In the genomic region with DNA sequence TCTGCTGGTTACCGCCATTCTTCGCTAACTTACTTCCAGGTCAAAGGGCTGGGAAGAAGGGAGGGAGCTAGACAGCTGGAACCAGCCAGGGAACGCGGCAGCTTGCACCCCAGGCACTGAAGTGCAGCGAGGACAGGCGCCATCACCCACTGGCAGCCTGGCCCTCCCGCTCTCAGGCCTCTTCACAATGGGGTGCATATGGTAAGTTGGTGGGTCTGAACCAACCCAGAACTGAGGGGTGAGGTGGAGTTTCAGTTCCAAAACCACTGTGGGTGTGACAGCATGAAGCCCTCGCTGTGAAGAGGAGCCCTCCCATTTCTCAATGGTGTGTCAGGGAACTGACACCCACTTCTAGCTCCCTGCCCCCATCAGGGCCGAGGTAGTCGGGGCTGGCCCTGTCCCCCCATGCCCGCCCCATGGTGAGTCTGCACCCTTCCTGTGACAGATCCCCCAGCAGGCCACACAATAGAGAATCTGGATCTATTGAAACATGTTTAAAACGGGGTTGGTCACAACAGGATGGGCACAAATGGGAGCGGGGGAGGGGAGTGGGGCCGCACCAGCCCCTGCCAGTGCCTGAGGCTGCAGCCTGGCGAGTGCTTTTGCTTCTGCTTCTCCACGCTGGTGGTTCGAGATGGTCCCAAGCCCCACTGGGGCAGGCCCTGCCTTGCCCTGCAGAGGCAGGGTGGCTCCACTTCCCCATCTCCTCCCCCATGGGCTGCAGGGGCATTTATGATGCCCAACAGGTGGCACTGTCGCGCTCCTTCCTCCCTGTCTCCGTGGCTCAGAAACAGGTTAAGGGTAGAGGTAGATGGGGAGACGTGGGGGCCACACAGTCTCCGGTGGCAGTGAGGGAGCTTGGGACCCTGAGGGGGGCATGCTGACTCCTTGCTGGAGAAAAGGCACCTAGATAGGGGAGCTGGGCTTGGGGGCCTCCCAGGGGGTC, we compare ENCODE assay signal across 1 cellular context.
A peak's percentile ranks its signal among the peaks of the same experiment; 100 is the strongest.
TF ChIP-seq lines count a peak whose summit lies in the region.

No MANE protein-coding gene starts in this region.

TF ChIP-seq in HepG2, 621 proteins besides CTCF, POLR2A, EP300 and RAD21 (continued from another document and continues in another):
- TF ChIP-seq, protein P1, sequence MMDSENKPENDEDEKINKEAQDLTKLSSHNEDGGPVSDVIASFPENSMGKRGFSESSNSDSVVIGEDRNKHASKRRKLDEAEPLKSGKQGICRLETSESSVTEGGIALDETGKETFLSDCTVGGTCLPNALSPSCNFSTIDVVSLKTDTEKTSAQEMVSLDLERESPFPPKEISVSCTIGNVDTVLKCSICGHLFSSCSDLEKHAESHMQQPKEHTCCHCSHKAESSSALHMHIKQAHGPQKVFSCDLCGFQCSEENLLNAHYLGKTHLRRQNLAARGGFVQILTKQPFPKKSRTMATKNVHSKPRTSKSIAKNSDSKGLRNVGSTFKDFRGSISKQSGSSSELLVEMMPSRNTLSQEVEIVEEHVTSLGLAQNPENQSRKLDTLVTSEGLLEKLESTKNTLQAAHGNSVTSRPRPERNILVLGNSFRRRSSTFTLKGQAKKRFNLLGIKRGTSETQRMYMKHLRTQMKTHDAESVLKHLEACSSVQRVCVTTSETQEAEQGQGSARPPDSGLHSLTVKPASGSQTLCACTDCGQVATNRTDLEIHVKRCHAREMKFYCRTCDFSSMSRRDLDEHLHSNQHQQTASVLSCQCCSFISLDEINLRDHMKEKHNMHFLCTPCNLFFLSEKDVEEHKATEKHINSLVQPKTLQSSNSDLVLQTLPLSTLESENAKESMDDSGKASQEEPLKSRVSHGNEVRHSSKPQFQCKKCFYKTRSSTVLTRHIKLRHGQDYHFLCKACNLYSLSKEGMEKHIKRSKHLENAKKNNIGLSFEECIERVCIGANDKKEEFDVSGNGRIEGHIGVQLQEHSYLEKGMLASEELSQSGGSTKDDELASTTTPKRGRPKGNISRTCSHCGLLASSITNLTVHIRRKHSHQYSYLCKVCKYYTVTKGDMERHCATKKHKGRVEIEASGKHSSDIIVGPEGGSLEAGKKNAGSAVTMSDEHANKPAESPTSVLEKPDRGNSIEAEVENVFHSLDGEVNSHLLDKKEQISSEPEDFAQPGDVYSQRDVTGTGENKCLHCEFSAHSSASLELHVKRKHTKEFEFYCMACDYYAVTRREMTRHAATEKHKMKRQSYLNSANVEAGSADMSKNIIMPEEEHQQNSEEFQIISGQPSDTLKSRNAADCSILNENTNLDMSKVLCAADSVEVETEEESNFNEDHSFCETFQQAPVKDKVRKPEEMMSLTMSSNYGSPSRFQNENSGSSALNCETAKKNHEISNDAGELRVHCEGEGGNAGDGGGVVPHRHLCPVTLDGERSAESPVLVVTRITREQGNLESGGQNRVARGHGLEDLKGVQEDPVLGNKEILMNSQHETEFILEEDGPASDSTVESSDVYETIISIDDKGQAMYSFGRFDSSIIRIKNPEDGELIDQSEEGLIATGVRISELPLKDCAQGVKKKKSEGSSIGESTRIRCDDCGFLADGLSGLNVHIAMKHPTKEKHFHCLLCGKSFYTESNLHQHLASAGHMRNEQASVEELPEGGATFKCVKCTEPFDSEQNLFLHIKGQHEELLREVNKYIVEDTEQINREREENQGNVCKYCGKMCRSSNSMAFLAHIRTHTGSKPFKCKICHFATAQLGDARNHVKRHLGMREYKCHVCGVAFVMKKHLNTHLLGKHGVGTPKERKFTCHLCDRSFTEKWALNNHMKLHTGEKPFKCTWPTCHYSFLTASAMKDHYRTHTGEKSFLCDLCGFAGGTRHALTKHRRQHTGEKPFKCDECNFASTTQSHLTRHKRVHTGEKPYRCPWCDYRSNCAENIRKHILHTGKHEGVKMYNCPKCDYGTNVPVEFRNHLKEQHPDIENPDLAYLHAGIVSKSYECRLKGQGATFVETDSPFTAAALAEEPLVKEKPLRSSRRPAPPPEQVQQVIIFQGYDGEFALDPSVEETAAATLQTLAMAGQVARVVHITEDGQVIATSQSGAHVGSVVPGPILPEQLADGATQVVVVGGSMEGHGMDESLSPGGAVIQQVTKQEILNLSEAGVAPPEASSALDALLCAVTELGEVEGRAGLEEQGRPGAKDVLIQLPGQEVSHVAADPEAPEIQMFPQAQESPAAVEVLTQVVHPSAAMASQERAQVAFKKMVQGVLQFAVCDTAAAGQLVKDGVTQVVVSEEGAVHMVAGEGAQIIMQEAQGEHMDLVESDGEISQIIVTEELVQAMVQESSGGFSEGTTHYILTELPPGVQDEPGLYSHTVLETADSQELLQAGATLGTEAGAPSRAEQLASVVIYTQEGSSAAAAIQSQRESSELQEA (CRISPR knock-in tag; IDR thresholded peaks at IDR 0.05; ENCODE audit: not compliant biosample characterization), result no peak
- TF ChIP-seq PAF1 (CRISPR knock-in tag; IDR thresholded peaks at IDR 0.05), result peak; percentile 70; the same call in 1 of the 2 replicates
- no peak for TF ChIP-seq PHB2 (IDR thresholded peaks at IDR 0.05; ENCODE audit: partially characterized antibody)
- TF ChIP-seq ZFP36L1 (CRISPR knock-in tag; IDR thresholded peaks at IDR 0.05), result no peak
- TF ChIP-seq ZNF235 (CRISPR knock-in tag; IDR thresholded peaks at IDR 0.05; ENCODE audit: borderline replicate concordance), result no peak
- TF ChIP-seq ZSCAN21 (CRISPR knock-in tag; IDR thresholded peaks at IDR 0.05; ENCODE audit: borderline replicate concordance), result no peak
- TF ChIP-seq, protein P2, sequence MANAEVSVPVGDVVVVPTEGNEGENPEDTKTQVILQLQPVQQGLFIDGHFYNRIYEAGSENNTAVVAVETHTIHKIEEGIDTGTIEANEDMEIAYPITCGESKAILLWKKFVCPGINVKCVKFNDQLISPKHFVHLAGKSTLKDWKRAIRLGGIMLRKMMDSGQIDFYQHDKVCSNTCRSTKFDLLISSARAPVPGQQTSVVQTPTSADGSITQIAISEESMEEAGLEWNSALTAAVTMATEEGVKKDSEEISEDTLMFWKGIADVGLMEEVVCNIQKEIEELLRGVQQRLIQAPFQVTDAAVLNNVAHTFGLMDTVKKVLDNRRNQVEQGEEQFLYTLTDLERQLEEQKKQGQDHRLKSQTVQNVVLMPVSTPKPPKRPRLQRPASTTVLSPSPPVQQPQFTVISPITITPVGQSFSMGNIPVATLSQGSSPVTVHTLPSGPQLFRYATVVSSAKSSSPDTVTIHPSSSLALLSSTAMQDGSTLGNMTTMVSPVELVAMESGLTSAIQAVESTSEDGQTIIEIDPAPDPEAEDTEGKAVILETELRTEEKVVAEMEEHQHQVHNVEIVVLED (CRISPR knock-in tag; IDR thresholded peaks at IDR 0.05; ENCODE audit: borderline replicate concordance), result no peak
- TF ChIP-seq SMAD9 (CRISPR knock-in tag; IDR thresholded peaks at IDR 0.05), result no peak
- TF ChIP-seq, protein P3, sequence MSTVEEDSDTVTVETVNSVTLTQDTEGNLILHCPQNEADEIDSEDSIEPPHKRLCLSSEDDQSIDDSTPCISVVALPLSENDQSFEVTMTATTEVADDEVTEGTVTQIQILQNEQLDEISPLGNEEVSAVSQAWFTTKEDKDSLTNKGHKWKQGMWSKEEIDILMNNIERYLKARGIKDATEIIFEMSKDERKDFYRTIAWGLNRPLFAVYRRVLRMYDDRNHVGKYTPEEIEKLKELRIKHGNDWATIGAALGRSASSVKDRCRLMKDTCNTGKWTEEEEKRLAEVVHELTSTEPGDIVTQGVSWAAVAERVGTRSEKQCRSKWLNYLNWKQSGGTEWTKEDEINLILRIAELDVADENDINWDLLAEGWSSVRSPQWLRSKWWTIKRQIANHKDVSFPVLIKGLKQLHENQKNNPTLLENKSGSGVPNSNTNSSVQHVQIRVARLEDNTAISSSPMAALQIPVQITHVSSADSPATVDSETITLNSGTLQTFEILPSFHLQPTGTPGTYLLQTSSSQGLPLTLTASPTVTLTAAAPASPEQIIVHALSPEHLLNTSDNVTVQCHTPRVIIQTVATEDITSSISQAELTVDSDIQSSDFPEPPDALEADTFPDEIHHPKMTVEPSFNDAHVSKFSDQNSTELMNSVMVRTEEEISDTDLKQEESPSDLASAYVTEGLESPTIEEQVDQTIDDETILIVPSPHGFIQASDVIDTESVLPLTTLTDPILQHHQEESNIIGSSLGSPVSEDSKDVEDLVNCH (CRISPR knock-in tag; IDR thresholded peaks at IDR 0.05), result no peak
- no peak for TF ChIP-seq KLF15 (CRISPR knock-in tag; IDR thresholded peaks at IDR 0.05; ENCODE audit: borderline replicate concordance)
- no peak for TF ChIP-seq KLF11 (CRISPR knock-in tag; IDR thresholded peaks at IDR 0.05)
- TF ChIP-seq NAIF1 (CRISPR knock-in tag; IDR thresholded peaks at IDR 0.05; ENCODE audit: borderline replicate concordance), result no peak
- no peak for TF ChIP-seq ATRX (CRISPR knock-in tag; IDR thresholded peaks at IDR 0.05; ENCODE audit: borderline replicate concordance)
- TF ChIP-seq RARA (CRISPR knock-in tag; IDR thresholded peaks at IDR 0.05), result no peak
- no peak for TF ChIP-seq ATF1 (CRISPR knock-in tag; IDR thresholded peaks at IDR 0.05)
- TF ChIP-seq NCOR1 (IDR thresholded peaks at IDR 0.05; ENCODE audit: borderline replicate concordance, low read length), result no peak
- no peak for TF ChIP-seq ARNTL (CRISPR knock-in tag; IDR thresholded peaks at IDR 0.05)
- TF ChIP-seq, protein P4, sequence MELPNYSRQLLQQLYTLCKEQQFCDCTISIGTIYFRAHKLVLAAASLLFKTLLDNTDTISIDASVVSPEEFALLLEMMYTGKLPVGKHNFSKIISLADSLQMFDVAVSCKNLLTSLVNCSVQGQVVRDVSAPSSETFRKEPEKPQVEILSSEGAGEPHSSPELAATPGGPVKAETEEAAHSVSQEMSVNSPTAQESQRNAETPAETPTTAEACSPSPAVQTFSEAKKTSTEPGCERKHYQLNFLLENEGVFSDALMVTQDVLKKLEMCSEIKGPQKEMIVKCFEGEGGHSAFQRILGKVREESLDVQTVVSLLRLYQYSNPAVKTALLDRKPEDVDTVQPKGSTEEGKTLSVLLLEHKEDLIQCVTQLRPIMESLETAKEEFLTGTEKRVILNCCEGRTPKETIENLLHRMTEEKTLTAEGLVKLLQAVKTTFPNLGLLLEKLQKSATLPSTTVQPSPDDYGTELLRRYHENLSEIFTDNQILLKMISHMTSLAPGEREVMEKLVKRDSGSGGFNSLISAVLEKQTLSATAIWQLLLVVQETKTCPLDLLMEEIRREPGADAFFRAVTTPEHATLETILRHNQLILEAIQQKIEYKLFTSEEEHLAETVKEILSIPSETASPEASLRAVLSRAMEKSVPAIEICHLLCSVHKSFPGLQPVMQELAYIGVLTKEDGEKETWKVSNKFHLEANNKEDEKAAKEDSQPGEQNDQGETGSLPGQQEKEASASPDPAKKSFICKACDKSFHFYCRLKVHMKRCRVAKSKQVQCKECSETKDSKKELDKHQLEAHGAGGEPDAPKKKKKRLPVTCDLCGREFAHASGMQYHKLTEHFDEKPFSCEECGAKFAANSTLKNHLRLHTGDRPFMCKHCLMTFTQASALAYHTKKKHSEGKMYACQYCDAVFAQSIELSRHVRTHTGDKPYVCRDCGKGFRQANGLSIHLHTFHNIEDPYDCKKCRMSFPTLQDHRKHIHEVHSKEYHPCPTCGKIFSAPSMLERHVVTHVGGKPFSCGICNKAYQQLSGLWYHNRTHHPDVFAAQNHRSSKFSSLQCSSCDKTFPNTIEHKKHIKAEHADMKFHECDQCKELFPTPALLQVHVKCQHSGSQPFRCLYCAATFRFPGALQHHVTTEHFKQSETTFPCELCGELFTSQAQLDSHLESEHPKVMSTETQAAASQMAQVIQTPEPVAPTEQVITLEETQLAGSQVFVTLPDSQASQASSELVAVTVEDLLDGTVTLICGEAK (IDR thresholded peaks at IDR 0.05), result no peak
- TF ChIP-seq, protein P4 (CRISPR knock-in tag; IDR thresholded peaks at IDR 0.05), result no peak
- TF ChIP-seq FOXP1 (IDR thresholded peaks at IDR 0.05), result no peak
- TF ChIP-seq FOXP1 (CRISPR knock-in tag; IDR thresholded peaks at IDR 0.05), result no peak
- no peak for TF ChIP-seq ZNF598 (CRISPR knock-in tag; IDR thresholded peaks at IDR 0.05; ENCODE audit: borderline replicate concordance)
- no peak for TF ChIP-seq CEBPG (CRISPR knock-in tag; IDR thresholded peaks at IDR 0.05)
- TF ChIP-seq XBP1 (CRISPR knock-in tag; IDR thresholded peaks at IDR 0.05), result no peak
- TF ChIP-seq, protein P5, sequence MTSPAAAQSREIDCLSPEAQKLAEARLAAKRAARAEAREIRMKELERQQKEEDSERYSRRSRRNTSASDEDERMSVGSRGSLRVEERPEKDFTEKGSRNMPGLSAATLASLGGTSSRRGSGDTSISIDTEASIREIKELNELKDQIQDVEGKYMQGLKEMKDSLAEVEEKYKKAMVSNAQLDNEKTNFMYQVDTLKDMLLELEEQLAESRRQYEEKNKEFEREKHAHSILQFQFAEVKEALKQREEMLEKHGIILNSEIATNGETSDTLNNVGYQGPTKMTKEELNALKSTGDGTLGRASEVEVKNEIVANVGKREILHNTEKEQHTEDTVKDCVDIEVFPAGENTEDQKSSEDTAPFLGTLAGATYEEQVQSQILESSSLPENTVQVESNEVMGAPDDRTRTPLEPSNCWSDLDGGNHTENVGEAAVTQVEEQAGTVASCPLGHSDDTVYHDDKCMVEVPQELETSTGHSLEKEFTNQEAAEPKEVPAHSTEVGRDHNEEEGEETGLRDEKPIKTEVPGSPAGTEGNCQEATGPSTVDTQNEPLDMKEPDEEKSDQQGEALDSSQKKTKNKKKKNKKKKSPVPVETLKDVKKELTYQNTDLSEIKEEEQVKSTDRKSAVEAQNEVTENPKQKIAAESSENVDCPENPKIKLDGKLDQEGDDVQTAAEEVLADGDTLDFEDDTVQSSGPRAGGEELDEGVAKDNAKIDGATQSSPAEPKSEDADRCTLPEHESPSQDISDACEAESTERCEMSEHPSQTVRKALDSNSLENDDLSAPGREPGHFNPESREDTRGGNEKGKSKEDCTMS (CRISPR knock-in tag; conservative IDR thresholded peaks at IDR 0.05), result no peak
- no peak for TF ChIP-seq ZNF333 (CRISPR knock-in tag; IDR thresholded peaks at IDR 0.05; ENCODE audit: borderline replicate concordance)
